8 cellular contexts compared by ENCODE assay signal in genomic region chr7:152025937-152026890, GRCh38. TPM values are rescaled to one million over a fixed set of nuclear protein-coding genes. Genes with fewer than 3 reads are reported as not detected.
DNase-seq lines count a peak whose midpoint lies in the region; ATAC-seq and TF ChIP-seq lines count a peak whose summit lies in the region.

No MANE protein-coding gene starts in this region.

- H3K4me3 ChIP-seq in SJSA1 (peak overlapping the region; percentile 89), fibroblast of lung (replicated peaks in 1 of 4; ENCODE audit: control extremely low read depth in 1 of 4, insufficient read depth in 1 of 4, low read depth in 3 of 4, low read length in 4 of 4) (peak overlapping the region; percentile 77 to 88 (median 82)), retinal pigment epithelial cell (ENCODE audit: low read length) (peak overlapping the region; percentile 64)

- in situ Hi-C loops in GM13977 (cut with MboI; ENCODE audit: low pct_unique_long_range_greater_than_20kb, low sequenced_read_pairs, unreplicated experiment), result no loop called here

- H3K4me1 ChIP-seq in SJSA1 (replicated peaks), result peaks cover 11% of the 10 kb centered on the region
- H3K4me1 ChIP-seq in fibroblast of lung (ENCODE audit: control insufficient read depth, extremely low read depth, insufficient read depth, low read length), result peaks cover 4% of the 10 kb centered on the region

- ATAC-seq in HG02642 (IDR thresholded peaks at IDR 0.05; ENCODE audit: poor library complexity, unreplicated experiment) (no peak), GM21619 (IDR thresholded peaks at IDR 0.05; ENCODE audit: unreplicated experiment) (no peak)

- peak overlapping the region; percentile 88 for H3K4me2 ChIP-seq in fibroblast of lung (ENCODE audit: extremely low read depth, insufficient read depth, low read length)

- TF ChIP-seq CTCF in GM13977 (IDR thresholded peaks at IDR 0.05; ENCODE audit: extremely low read depth, insufficient read depth, missing control alignments) (peak; percentile 5), fibroblast of lung (conservative IDR thresholded peaks at IDR 0.05 in 1 of 2, IDR thresholded peaks at IDR 0.05 in 1 of 2; ENCODE audit: low read depth in 1 of 2, low read length in 2 of 2) (no peak), retinal pigment epithelial cell (conservative IDR thresholded peaks at IDR 0.05; ENCODE audit: low read depth, low read length) (no peak)

- peak overlapping the region; percentile 60 for H2AFZ ChIP-seq in fibroblast of lung (ENCODE audit: low read length)

- H4K20me1 ChIP-seq in fibroblast of lung (ENCODE audit: control insufficient read depth, extremely low read depth, insufficient read depth, low read length), result no peaks in the 10 kb centered on the region

- H3K27ac ChIP-seq in SJSA1 (peak overlapping the region; percentile 69), fibroblast of lung (ENCODE audit: insufficient read depth, low read length) (peak overlapping the region; percentile 90)

- DNase-seq in GM13977 (ENCODE audit: low spot score), result peak; percentile 23
- DNase-seq in SJSA1 (ENCODE audit: low read depth in 1 of 2, low spot score in 2 of 2), result peak in 1 of 2 experiments; percentile 15
- DNase-seq in fibroblast of lung (ENCODE audit: low read depth in 2 of 2), result peak in 1 of 2 donors; percentile 1
- DNase-seq in retinal pigment epithelial cell (ENCODE audit: low read depth), result no peak
- no peak for DNase-seq in stimulated activated CD4-positive, alpha-beta T cell treated with anti-CD3 and anti-CD28 coated beads, Interleukin-15, amount 100 ng/mL, for 24 hours
- DNase-seq in inferior parietal cortex (ENCODE audit: extremely low spot score), result no peak

- H3K9ac ChIP-seq in fibroblast of lung (ENCODE audit: insufficient read depth, low read length), result peak overlapping the region; percentile 81

- no peaks in the 10 kb centered on the region; the same call in 1 of the 2 replicates for H3K9me3 ChIP-seq in SJSA1 (replicated peaks)
- no peaks in the 10 kb centered on the region for H3K9me3 ChIP-seq in fibroblast of lung (ENCODE audit: control insufficient read depth, insufficient read depth, low read depth, low read length)

- H3K36me3 ChIP-seq in SJSA1, result peaks cover 26% of the 10 kb centered on the region
- H3K36me3 ChIP-seq in fibroblast of lung (ENCODE audit: control insufficient read depth, insufficient read depth, low read length), result no peaks in the 10 kb centered on the region

- peaks cover 5% of the 10 kb centered on the region for H3K79me2 ChIP-seq in fibroblast of lung (ENCODE audit: control insufficient read depth, insufficient read depth, low read length)

- no peaks in the 10 kb centered on the region for H3K27me3 ChIP-seq in SJSA1 (replicated peaks)
- H3K27me3 ChIP-seq in fibroblast of lung (ENCODE audit: control insufficient read depth, insufficient read depth, low read length), result no peaks in the 10 kb centered on the region

RNA-seq across cellular contexts. Expression of gene GALNT11, which starts 0.7 kb away (rescaled TPM):
- 42.9 and 48.8 TPM in 2 replicates for total RNA-seq in SJSA1 (2014; rRNA removed; shearing (Covaris generic))
- 32.4 and 43.8 TPM in 2 replicates for total RNA-seq in fibroblast of lung
- polyA plus RNA-seq in fibroblast of lung, result 43.9 and 56.3 TPM in 2 replicates
- polyA plus RNA-seq in fibroblast of lung (2012), result 26.2 and 30.6 TPM in 2 replicates
- 4.9 and 8.1 TPM in 2 replicates for polyA minus RNA-seq in fibroblast of lung (ENCODE audit: low replicate concordance)
